In the genomic region with DNA sequence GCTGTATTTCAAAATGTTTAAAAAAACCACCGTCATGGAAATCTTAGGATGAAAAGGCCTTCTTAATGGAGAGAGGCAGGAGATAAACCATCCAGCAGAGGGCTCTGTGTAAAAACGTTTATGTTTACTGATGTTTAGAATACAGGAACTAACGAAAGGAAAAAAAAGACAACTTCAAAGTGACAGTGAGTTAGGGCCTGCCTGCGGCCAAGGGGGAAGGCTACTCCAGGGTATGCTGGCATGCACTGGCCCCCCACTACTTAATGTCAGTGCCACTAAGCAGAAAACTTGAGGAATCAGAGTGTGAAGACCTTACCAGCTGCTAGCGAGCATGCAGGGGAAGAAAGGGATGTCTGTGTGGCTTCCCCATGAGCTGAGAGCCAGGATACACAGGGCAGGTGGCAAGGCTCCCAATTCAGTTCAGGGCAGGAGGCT, we compare ENCODE assay signal across 8 cellular contexts. TPM values are rescaled to one million over a fixed set of nuclear protein-coding genes. Genes with fewer than 3 reads are reported as not detected.
DNase-seq lines count a peak whose midpoint lies in the region; FAIRE-seq and TF ChIP-seq lines count a peak whose summit lies in the region.

No MANE protein-coding gene starts in this region.

- intact Hi-C loops in spleen (cut with DNase I; ENCODE audit: low total_unique reads) = no loop called here

- DNase-seq in GM10266 (ENCODE audit: extremely low spot score) (peak; percentile 9), frontal cortex (ENCODE audit: low spot score in 2 of 2) (peak in 1 of 2 donors; percentile 24), spleen (no peak), NCI-H2107 (lab: John Stamatoyannopoulos, UW) (no peak)
- DNase-seq in activated CD4-positive, alpha-beta T cell treated with anti-CD3 and anti-CD28 coated beads, Interleukin-2, amount 50 U/mL, for 1 hour = peak; percentile 3
- DNase-seq in stimulated activated CD4-positive, alpha-beta T cell treated with anti-CD3 and anti-CD28 coated beads, Interleukin-2, amount 100 ng/mL, for 48 hours = no peak

- FAIRE-seq in A204.1 (lab: Jason Lieb, UNC) = peak; percentile 80
- FAIRE-seq in frontal cortex (lab: Jason Lieb, UNC) = peak; percentile 96

- no peak for TF ChIP-seq POLR2A in spleen (IDR thresholded peaks at IDR 0.05)

- no peaks in the 10 kb centered on the region for H3K9me3 ChIP-seq in KOPT-K1 (ENCODE audit: insufficient read depth, low read length, poor library complexity, severe bottlenecking)
- H3K9me3 ChIP-seq in spleen = no peaks in the 10 kb centered on the region

- H3K27ac ChIP-seq in KOPT-K1 (ENCODE audit: low read depth, low read length, poor library complexity, severe bottlenecking) (peak overlapping the region; percentile 60), spleen (peak overlapping the region in 3 of 8 donors; percentile 6 to 38 (median 14))

- H3K27me3 ChIP-seq in spleen (replicated peaks in 1 of 7) = no peaks in the 10 kb centered on the region

- H3K4me3 ChIP-seq in spleen = peak overlapping the region in 1 of 8 donors; percentile 27

- TF ChIP-seq CTCF in GM10266 (IDR thresholded peaks at IDR 0.05; ENCODE audit: control insufficient read depth, insufficient read depth, low read depth, missing control alignments) = peak; percentile 43
- TF ChIP-seq CTCF in spleen (IDR thresholded peaks at IDR 0.05 in 8 of 11, conservative IDR thresholded peaks at IDR 0.05 in 3 of 11) = peak; percentile 21 to 70 (median 54)

- peaks cover 0 to 15% (median 2%) of the 10 kb centered on the region in 6 donors for H3K4me1 ChIP-seq in spleen

- WGBS in spleen, 5 donors = 12 to 34% (median 26%) methylated on average over 5 of the region's 5 CpGs

- no peaks in the 10 kb centered on the region for H3K36me3 ChIP-seq in KOPT-K1 (ENCODE audit: insufficient read depth, low read length)
- H3K36me3 ChIP-seq in spleen = peaks cover 0 to 37% (median 0%) of the 10 kb centered on the region in 6 donors

RNA-seq across cellular contexts. Expression of a gene that starts 47.7 kb away (rescaled TPM):
- total RNA-seq in frontal cortex (205 TPM), spleen (10 to 100 TPM in 6 of 7 donors, 1 to 10 TPM in 1; 8.0 to 23.8 (median 17.8) TPM)
- 10 to 100 TPM in 1 of 3 donors, 1 to 10 TPM in 2; 6.6 to 10.9 (median 7.8) TPM for polyA plus RNA-seq in spleen

Comparison
In these comparisons a context has a peak if more than half of its experiments do, and no peak if none do; other contexts are left out.
1. DNase-seq: peak in GM10266 (single experiment) and activated CD4-positive, alpha-beta T cell treated with anti-CD3 and anti-CD28 coated beads, Interleukin-2, amount 50 U/mL, for 1 hour (single experiment); none in spleen (single experiment), stimulated activated CD4-positive, alpha-beta T cell treated with anti-CD3 and anti-CD28 coated beads, Interleukin-2, amount 100 ng/mL, for 48 hours (0 of 2) and NCI-H2107 (single experiment).